In the genomic region with DNA sequence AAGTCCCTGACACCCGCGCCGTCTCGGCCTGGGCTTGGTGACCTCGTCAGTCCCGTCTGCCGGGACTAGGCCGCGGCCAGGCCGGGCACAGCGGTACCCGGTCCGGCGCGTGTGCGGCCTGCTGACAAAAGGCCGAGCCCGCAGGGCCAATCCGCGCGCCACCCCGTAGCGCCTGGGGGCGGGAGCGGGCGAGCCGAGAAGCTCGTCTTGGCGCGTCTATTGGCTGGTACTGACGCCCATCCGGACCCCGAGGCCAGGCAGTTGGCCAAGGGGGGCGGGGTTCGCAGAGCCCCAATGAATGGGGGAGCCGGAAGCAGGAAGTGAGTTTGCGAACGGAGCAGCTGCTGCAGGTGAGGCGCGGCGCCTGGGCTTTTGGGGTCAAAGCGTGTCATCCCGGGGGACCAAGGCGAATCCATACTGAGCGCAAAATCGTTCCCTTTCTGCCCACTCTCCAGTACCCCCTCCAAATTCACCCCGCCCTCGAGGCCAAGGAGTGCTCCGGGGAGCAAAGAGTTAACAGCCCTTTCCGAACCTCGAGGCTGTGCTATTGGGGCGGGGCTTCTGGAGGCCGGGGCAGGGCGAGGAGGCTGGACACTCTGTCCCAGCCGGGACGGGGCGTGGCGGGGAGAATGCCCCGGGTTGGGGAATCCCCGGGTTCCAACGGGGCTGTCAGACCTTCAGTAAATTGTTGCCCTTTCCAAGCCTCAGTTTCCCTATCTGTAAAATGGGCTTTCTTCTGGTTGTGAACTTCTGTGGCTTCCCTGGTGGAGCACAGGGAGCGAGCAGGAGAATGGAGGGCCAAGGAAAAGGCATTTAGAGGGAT, we compare ENCODE assay signal across 8 cellular contexts. TPM values are rescaled to one million over a fixed set of nuclear protein-coding genes. Genes with fewer than 3 reads are reported as not detected.
DNase-seq lines count a peak whose midpoint lies in the region; TF ChIP-seq lines count a peak whose summit lies in the region.

A gene with protein sequence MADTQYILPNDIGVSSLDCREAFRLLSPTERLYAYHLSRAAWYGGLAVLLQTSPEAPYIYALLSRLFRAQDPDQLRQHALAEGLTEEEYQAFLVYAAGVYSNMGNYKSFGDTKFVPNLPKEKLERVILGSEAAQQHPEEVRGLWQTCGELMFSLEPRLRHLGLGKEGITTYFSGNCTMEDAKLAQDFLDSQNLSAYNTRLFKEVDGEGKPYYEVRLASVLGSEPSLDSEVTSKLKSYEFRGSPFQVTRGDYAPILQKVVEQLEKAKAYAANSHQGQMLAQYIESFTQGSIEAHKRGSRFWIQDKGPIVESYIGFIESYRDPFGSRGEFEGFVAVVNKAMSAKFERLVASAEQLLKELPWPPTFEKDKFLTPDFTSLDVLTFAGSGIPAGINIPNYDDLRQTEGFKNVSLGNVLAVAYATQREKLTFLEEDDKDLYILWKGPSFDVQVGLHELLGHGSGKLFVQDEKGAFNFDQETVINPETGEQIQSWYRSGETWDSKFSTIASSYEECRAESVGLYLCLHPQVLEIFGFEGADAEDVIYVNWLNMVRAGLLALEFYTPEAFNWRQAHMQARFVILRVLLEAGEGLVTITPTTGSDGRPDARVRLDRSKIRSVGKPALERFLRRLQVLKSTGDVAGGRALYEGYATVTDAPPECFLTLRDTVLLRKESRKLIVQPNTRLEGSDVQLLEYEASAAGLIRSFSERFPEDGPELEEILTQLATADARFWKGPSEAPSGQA (plus strand): TSS at position 319 of the 823 bp plus-strand sequence. CDS start 1,767 bp downstream, outside the sequence.

- TF ChIP-seq RAD21 in neural cell (conservative IDR thresholded peaks at IDR 0.05): no peak

- whole genome bisulfite sequencing in stomach, 5 donors: 0 to 1% (median 1%) methylated on average over 27 to 62 of the region's 62 CpGs

- DNase-seq in ELF-1 (ENCODE audit: low read depth, low spot score) (peak; percentile 98), H7 (peak; percentile 100), M059J (ENCODE audit: low read depth) (peak; percentile 96), SHP77 (lab: John Stamatoyannopoulos, UW) (peak; percentile 98), fibroblast of the conjunctiva (ENCODE audit: low read depth) (peak; percentile 92), stomach (peak; percentile 99)
- peak; percentile 98 for DNase-seq in activated effector memory CD4-positive, alpha-beta T cell treated with anti-CD3 and anti-CD28 coated beads, Interleukin-2, amount 50 U/mL, for 16 hours

- H3K36me3 ChIP-seq in H7 (replicated peaks; ENCODE audit: control insufficient read depth, insufficient read depth, low read length) (peaks cover 2% of the 10 kb centered on the region; the same call in 1 of the 2 replicates), neural cell (ENCODE audit: insufficient read depth, low read length) (no peaks in the 10 kb centered on the region), stomach (peaks cover 0 to 47% (median 41%) of the 10 kb centered on the region in 4 donors)

- H3K4me3 ChIP-seq in H7 (ENCODE audit: insufficient read depth, low read depth, low read length) (peak within 1 kb of the TSS; percentile 93), neural cell (ENCODE audit: low read length) (peak within 1 kb of the TSS; percentile 95), stomach (peak within 1 kb of the TSS; percentile 61 to 73 (median 65))

- H3K27ac ChIP-seq in neural cell (ENCODE audit: low read length) (peak within 1 kb of the TSS; percentile 86), stomach (peak within 1 kb of the TSS; percentile 88 to 96 (median 94))

- H3K4me1 ChIP-seq in stomach: peaks cover 0 to 29% (median 21%) of the 10 kb centered on the region in 4 donors

- no peaks in the 10 kb centered on the region for H4K20me1 ChIP-seq in neural cell (ENCODE audit: insufficient read depth)

- H3K27me3 ChIP-seq in H7 (ENCODE audit: control insufficient read depth, insufficient read depth, low read length) (no peaks in the 10 kb centered on the region), neural cell (ENCODE audit: insufficient read depth, low read depth, low read length) (no peaks in the 10 kb centered on the region), stomach (no peaks in the 10 kb centered on the region)

- TF ChIP-seq EP300 in neural cell (conservative IDR thresholded peaks at IDR 0.05; ENCODE audit: poor library complexity, severe bottlenecking) (peak; percentile 36), stomach (IDR thresholded peaks at IDR 0.05) (no peak)

- H3K79me2 ChIP-seq in neural cell (replicated peaks; ENCODE audit: insufficient read depth, low read length): peaks cover 7% of the 10 kb centered on the region

- H3K9ac ChIP-seq in neural cell (ENCODE audit: low read length): peak within 1 kb of the TSS; percentile 93

- H3K4me2 ChIP-seq in neural cell (ENCODE audit: low read length): peak within 1 kb of the TSS; percentile 71

- no peaks in the 10 kb centered on the region for H3K9me3 ChIP-seq in neural cell (ENCODE audit: low read length)
- H3K9me3 ChIP-seq in stomach: no peaks in the 10 kb centered on the region

- H3K9me2 ChIP-seq in neural cell (ENCODE audit: insufficient read depth, low read length): no peaks in the 10 kb centered on the region

- peak in 2 of 4 donors; percentile 69 to 84 for TF ChIP-seq POLR2A in stomach (IDR thresholded peaks at IDR 0.05)

- TF ChIP-seq CTCF in neural cell (IDR thresholded peaks at IDR 0.05; ENCODE audit: poor library complexity, severe bottlenecking) (peak; percentile 21), stomach (IDR thresholded peaks at IDR 0.05) (peak in 2 of 7 experiments; percentile 6 to 8)

- H3F3A ChIP-seq in neural cell (ENCODE audit: insufficient read depth, low read length, poor library complexity, severe bottlenecking): no peaks in the 10 kb centered on the region

- intact Hi-C loops in stomach (cut with DNase I; ENCODE audit: low total_unique reads): no loop called here

- H2AFZ ChIP-seq in neural cell (ENCODE audit: low read depth, low read length): peak within 1 kb of the TSS; percentile 83

TF ChIP-seq in neural cell, 6 proteins besides CTCF, POLR2A, EP300 and RAD21:
- TF ChIP-seq POLR2AphosphoS5 (IDR thresholded peaks at IDR 0.05): peak; percentile 88
- no peak for TF ChIP-seq TAF1 (IDR thresholded peaks at IDR 0.05; ENCODE audit: low read depth)
- TF ChIP-seq, protein P1, sequence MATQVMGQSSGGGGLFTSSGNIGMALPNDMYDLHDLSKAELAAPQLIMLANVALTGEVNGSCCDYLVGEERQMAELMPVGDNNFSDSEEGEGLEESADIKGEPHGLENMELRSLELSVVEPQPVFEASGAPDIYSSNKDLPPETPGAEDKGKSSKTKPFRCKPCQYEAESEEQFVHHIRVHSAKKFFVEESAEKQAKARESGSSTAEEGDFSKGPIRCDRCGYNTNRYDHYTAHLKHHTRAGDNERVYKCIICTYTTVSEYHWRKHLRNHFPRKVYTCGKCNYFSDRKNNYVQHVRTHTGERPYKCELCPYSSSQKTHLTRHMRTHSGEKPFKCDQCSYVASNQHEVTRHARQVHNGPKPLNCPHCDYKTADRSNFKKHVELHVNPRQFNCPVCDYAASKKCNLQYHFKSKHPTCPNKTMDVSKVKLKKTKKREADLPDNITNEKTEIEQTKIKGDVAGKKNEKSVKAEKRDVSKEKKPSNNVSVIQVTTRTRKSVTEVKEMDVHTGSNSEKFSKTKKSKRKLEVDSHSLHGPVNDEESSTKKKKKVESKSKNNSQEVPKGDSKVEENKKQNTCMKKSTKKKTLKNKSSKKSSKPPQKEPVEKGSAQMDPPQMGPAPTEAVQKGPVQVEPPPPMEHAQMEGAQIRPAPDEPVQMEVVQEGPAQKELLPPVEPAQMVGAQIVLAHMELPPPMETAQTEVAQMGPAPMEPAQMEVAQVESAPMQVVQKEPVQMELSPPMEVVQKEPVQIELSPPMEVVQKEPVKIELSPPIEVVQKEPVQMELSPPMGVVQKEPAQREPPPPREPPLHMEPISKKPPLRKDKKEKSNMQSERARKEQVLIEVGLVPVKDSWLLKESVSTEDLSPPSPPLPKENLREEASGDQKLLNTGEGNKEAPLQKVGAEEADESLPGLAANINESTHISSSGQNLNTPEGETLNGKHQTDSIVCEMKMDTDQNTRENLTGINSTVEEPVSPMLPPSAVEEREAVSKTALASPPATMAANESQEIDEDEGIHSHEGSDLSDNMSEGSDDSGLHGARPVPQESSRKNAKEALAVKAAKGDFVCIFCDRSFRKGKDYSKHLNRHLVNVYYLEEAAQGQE (IDR thresholded peaks at IDR 0.05; ENCODE audit: borderline replicate concordance): no peak
- TF ChIP-seq MXI1 (conservative IDR thresholded peaks at IDR 0.05; ENCODE audit: poor library complexity, severe bottlenecking): peak; percentile 90
- TF ChIP-seq SMC3 (conservative IDR thresholded peaks at IDR 0.05; ENCODE audit: poor library complexity): peak; percentile 23
- TF ChIP-seq EZH2 (IDR thresholded peaks at IDR 0.05; ENCODE audit: borderline replicate concordance, insufficient read depth, low read length, poor library complexity, severe bottlenecking): no peak

RNA-seq across cellular contexts. Expression of the gene that starts here (rescaled TPM):
- 146 and 156 TPM in 2 replicates for total RNA-seq in H7 (2014; rRNA removed; shearing (Covaris generic))
- total RNA-seq in M059J (2014; rRNA removed; shearing (Covaris generic)): 60.3 and 106 TPM in 2 replicates
- polyA plus RNA-seq in neural cell: 56.2 and 71.7 TPM in 2 replicates
- polyA minus RNA-seq in neural cell: 49.9 and 80.8 TPM in 2 replicates
- total RNA-seq in stomach: 100 to 1,000 TPM in 2 of 5 donors, 10 to 100 TPM in 3; 14.0 to 320 (median 42.3) TPM
- 10 to 100 TPM; 20.0 to 26.9 (median 26.4) TPM for polyA plus RNA-seq in stomach

Comparison
In these comparisons a context has a peak if more than half of its experiments do, and no peak if none do; other contexts are left out.
1. Peak in every context shown above with its lines: DNase-seq, H3K4me3 ChIP-seq and H3K27ac ChIP-seq.